19 cellular contexts compared by ENCODE assay signal in genomic region chr4:125390727-125391126, GRCh38.
A peak's percentile ranks its signal among the peaks of the same experiment; 100 is the strongest.
DNase-seq lines count a peak whose midpoint lies in the region; ATAC-seq and TF ChIP-seq lines count a peak whose summit lies in the region.
"Had no signal": no experiment of that assay in that cellular context is flagged by ENCODE, and none has a peak within 500 bp of the region (broad histone marks: within the 10 kb centered on the region; RNA-seq: fewer than 3 reads in every experiment).

No MANE protein-coding gene starts in this region.

- H3K4me1 ChIP-seq in adipocyte (ENCODE audit: control insufficient read depth, insufficient read depth, low read length) (peaks cover 60% of the 10 kb centered on the region), gastroesophageal sphincter (peaks cover 0 to 67% (median 22%) of the 10 kb centered on the region in 3 donors), gastrocnemius medialis (peaks cover 11 to 14% of the 10 kb centered on the region in 2 donors)
- H3K4me1 ChIP-seq: Peyer's patch, uterus had no signal

- ATAC-seq in gastroesophageal sphincter (no peak), gastrocnemius medialis (no peak), HG03095 (IDR thresholded peaks at IDR 0.05; ENCODE audit: unreplicated experiment) (no peak), GM18519 (IDR thresholded peaks at IDR 0.05; ENCODE audit: low FRiP score, unreplicated experiment) (no peak)
- ATAC-seq: activated T-cell treated with anti-CD3 and anti-CD28 coated beads, Interleukin-2, amount 50 U/mL, for 72 hours; stimulated activated memory B cell treated with anti-CD40 and anti-IgM and Interleukin-4, amounts not matched to agents 10 μg/mL and 1 μg/mL and 100 μg/mL, for 72 hours; WTC11 had no signal

- H3K9me3 ChIP-seq in adipocyte (ENCODE audit: control insufficient read depth, low read length) (no peaks in the 10 kb centered on the region), gastroesophageal sphincter (no peaks in the 10 kb centered on the region), gastrocnemius medialis (no peaks in the 10 kb centered on the region)
- H3K9me3 ChIP-seq: Peyer's patch, uterus had no signal

- TF ChIP-seq EP300 in gastroesophageal sphincter (IDR thresholded peaks at IDR 0.05), result no peak

- in situ Hi-C loops in gastrocnemius medialis (cut with MboI; ENCODE audit: low sequenced_read_pairs in 4 of 4), result no loop called here
- in situ Hi-C loops in ACHN (cut with HindIII; ENCODE audit: low pct_ligation_motif_present, low pct_unique_long_range_greater_than_20kb, low sequenced_read_pairs), result no loop called here

- no peak for TF ChIP-seq CTCF in gastroesophageal sphincter (IDR thresholded peaks at IDR 0.05)
- no peak for TF ChIP-seq CTCF in gastrocnemius medialis (IDR thresholded peaks at IDR 0.05 in 4 of 5, conservative IDR thresholded peaks at IDR 0.05 in 1 of 5)

- H3K9ac ChIP-seq in adipocyte (ENCODE audit: low read length), result peak overlapping the region; percentile 76

- H3K27ac ChIP-seq in gastroesophageal sphincter (peak overlapping the region; percentile 76 to 86 (median 79)), gastrocnemius medialis (peak overlapping the region in 3 of 4 donors; percentile 39 to 64 (median 44))

- DNase-seq in EH (ENCODE audit: low read depth) (peak; percentile 52), adipocyte (ENCODE audit: low read depth) (no peak), gastrocnemius medialis (no peak), ACHN (no peak), globus pallidus (ENCODE audit: low spot score) (no peak)
- DNase-seq: activated T-cell treated with anti-CD3 and anti-CD28 coated beads, Interleukin-2, amount 50 U/mL, for 72 hours; CD4-positive, alpha-beta memory T cell; DMS79; Kasumi-1; naive B cell; NCI-H1105 treated with DMSO at 0.1 percent for 48 hours; NCI-H82; Peyer's patch had no signal

- H3K4me3 ChIP-seq in adipocyte (ENCODE audit: low read length) (peak overlapping the region; percentile 70), gastroesophageal sphincter (no peak overlapping the region), gastrocnemius medialis (no peak overlapping the region)
- H3K4me3 ChIP-seq: Peyer's patch, uterus had no signal

- no peak for TF ChIP-seq POLR2A in gastroesophageal sphincter (IDR thresholded peaks at IDR 0.05)
- no peak for TF ChIP-seq POLR2A in gastrocnemius medialis (IDR thresholded peaks at IDR 0.05)

- H3K36me3 ChIP-seq in adipocyte (ENCODE audit: control insufficient read depth, insufficient read depth, low read length, severe bottlenecking) (no peaks in the 10 kb centered on the region), gastroesophageal sphincter (no peaks in the 10 kb centered on the region), gastrocnemius medialis (no peaks in the 10 kb centered on the region)
- H3K36me3 ChIP-seq: Peyer's patch, uterus had no signal

- no peaks in the 10 kb centered on the region for H3K27me3 ChIP-seq in adipocyte (replicated peaks; ENCODE audit: control insufficient read depth, insufficient read depth, low read length)
- no peaks in the 10 kb centered on the region for H3K27me3 ChIP-seq in gastroesophageal sphincter
- H3K27me3 ChIP-seq in gastrocnemius medialis, result no peaks in the 10 kb centered on the region
- H3K27me3 ChIP-seq: Peyer's patch, uterus had no signal

- intact Hi-C loops in gastrocnemius medialis (cut with DNase I; ENCODE audit: low total_unique reads), result no loop called here
